ENCODE assay signal across 9 cellular contexts in the genomic region with DNA sequence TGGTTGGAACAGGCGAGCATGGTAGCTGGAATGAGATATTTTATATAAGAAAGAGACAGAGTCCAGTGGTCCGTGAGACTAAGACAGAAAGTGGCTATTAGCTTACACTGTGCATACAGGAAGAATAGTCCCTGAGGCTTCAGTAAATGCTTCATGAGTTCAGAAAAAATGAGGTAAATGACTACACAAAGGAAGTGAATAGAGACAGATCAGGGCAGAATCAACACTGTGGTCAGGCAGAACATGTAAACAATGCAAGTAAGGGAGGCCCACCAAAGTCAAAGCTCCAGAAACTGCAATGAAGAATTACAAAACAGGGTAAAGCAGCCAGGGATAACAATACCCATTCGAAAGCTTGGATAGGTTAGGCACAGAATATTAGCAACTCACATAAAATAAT. TPM values are rescaled to one million over a fixed set of nuclear protein-coding genes. Genes with fewer than 3 reads are reported as not detected.
DNase-seq lines count a peak whose midpoint lies in the region; ATAC-seq and TF ChIP-seq lines count a peak whose summit lies in the region.
"Had no signal": no experiment of that assay in that cellular context is flagged by ENCODE, and none has a peak within 500 bp of the region (broad histone marks: within the 10 kb centered on the region; RNA-seq: fewer than 3 reads in every experiment).

No MANE protein-coding gene starts in this region.

- no peaks in the 10 kb centered on the region for H3K27me3 ChIP-seq in CD8-positive, alpha-beta memory T cell (ENCODE audit: insufficient read depth, low read length, poor library complexity, severe bottlenecking)
- no peaks in the 10 kb centered on the region for H3K27me3 ChIP-seq in spleen (replicated peaks in 1 of 7)
- no peaks in the 10 kb centered on the region for H3K27me3 ChIP-seq in esophagus muscularis mucosa

- no peak overlapping the region for H3K4me3 ChIP-seq in CD8-positive, alpha-beta memory T cell (ENCODE audit: low read length)
- H3K4me3 ChIP-seq in spleen (no peak overlapping the region), esophagus muscularis mucosa (peak overlapping the region in 1 of 4 donors; percentile 8)

- peak overlapping the region in 2 of 7 donors; percentile 0 to 2 for H3K4me3 Mint-ChIP-seq in CD8-positive, alpha-beta memory T cell
- no peak overlapping the region for H3K4me3 Mint-ChIP-seq in dendritic cell treated with granulocyte-macrophage colony-stimulating factor and Interleukin-4, amounts not matched to agents 40 ng/mL and 50 ng/mL, for 4 days
- H3K4me3 Mint-ChIP-seq in activated CD4-positive, alpha-beta memory T cell treated with anti-CD3 and anti-CD28 coated beads for 36 hours = no peak overlapping the region

- H3K36me3 ChIP-seq in CD8-positive, alpha-beta memory T cell (ENCODE audit: insufficient read depth, low read length) = no peaks in the 10 kb centered on the region
- H3K36me3 ChIP-seq in spleen (no peaks in the 10 kb centered on the region), esophagus muscularis mucosa (peaks cover 0 to 17% (median 4%) of the 10 kb centered on the region in 4 donors)

- H3K27ac ChIP-seq in CD8-positive, alpha-beta memory T cell (ENCODE audit: low read depth, low read length) = no peak overlapping the region
- H3K27ac ChIP-seq in spleen = peak overlapping the region in 2 of 8 donors; percentile 20 to 46
- H3K27ac ChIP-seq in esophagus muscularis mucosa (replicated peaks in 1 of 4) = no peak overlapping the region

- TF ChIP-seq CTCF in spleen (IDR thresholded peaks at IDR 0.05 in 8 of 11, conservative IDR thresholded peaks at IDR 0.05 in 3 of 11) = no peak
- TF ChIP-seq CTCF in esophagus muscularis mucosa (IDR thresholded peaks at IDR 0.05) = no peak

- ATAC-seq in GM19324 (IDR thresholded peaks at IDR 0.05; ENCODE audit: low FRiP score, unreplicated experiment) (peak; percentile 94), HG03064 (IDR thresholded peaks at IDR 0.05; ENCODE audit: low read depth, unreplicated experiment) (peak; percentile 99)

- peaks cover 0 to 1% of the 10 kb centered on the region in 2 donors for H3K27me3 Mint-ChIP-seq in CD8-positive, alpha-beta memory T cell
- no peaks in the 10 kb centered on the region for H3K27me3 Mint-ChIP-seq in dendritic cell treated with granulocyte-macrophage colony-stimulating factor and Interleukin-4, amounts not matched to agents 40 ng/mL and 50 ng/mL, for 4 days
- H3K27me3 Mint-ChIP-seq in activated CD4-positive, alpha-beta memory T cell treated with anti-CD3 and anti-CD28 coated beads for 36 hours = no peaks in the 10 kb centered on the region

- H3K9me3 ChIP-seq in CD8-positive, alpha-beta memory T cell (ENCODE audit: low read length) = no peaks in the 10 kb centered on the region
- H3K9me3 ChIP-seq in spleen (no peaks in the 10 kb centered on the region), esophagus muscularis mucosa (no peaks in the 10 kb centered on the region)

- no peaks in the 10 kb centered on the region for H3K9me3 Mint-ChIP-seq in CD8-positive, alpha-beta memory T cell
- peaks cover 25% of the 10 kb centered on the region for H3K9me3 Mint-ChIP-seq in dendritic cell treated with granulocyte-macrophage colony-stimulating factor and Interleukin-4, amounts not matched to agents 40 ng/mL and 50 ng/mL, for 4 days
- H3K9me3 Mint-ChIP-seq in activated CD4-positive, alpha-beta memory T cell treated with anti-CD3 and anti-CD28 coated beads for 36 hours = no peaks in the 10 kb centered on the region

- 74 to 88% (median 78%) methylated on average over 3 of the region's 3 CpGs for WGBS in spleen, 5 donors
- WGBS in esophagus muscularis mucosa = 78% methylated on average over 3 of the region's 3 CpGs

- TF ChIP-seq POLR2A in spleen (IDR thresholded peaks at IDR 0.05) (no peak), esophagus muscularis mucosa (IDR thresholded peaks at IDR 0.05; ENCODE audit: low read depth) (no peak)

- POLR2A ChIA-PET in CD8-positive, alpha-beta memory T cell (lab: Charles Lee) = no interaction called here
- POLR2A ChIA-PET in activated CD4-positive, alpha-beta memory T cell treated with anti-CD3 and anti-CD28 coated beads for 36 hours (lab: Charles Lee) = no interaction called here

- CTCF ChIA-PET in CD8-positive, alpha-beta memory T cell (lab: Charles Lee) = no interaction called here
- CTCF ChIA-PET in activated CD4-positive, alpha-beta memory T cell treated with anti-CD3 and anti-CD28 coated beads for 36 hours (lab: Charles Lee) = interaction anchor here (1.1 kb wide), 1 partner anchor 9 kb away, joined by 5 read pairs; no protein-coding TSS in a partner anchor

- H3K4me1 ChIP-seq in CD8-positive, alpha-beta memory T cell (ENCODE audit: insufficient read depth, low read length) = no peaks in the 10 kb centered on the region
- H3K4me1 ChIP-seq in spleen (peaks cover 0 to 17% (median 11%) of the 10 kb centered on the region in 6 donors), esophagus muscularis mucosa (no peaks in the 10 kb centered on the region)

- H3K4me1 Mint-ChIP-seq in CD8-positive, alpha-beta memory T cell = peaks cover 8 to 18% (median 10%) of the 10 kb centered on the region in 3 donors
- H3K4me1 Mint-ChIP-seq in dendritic cell treated with granulocyte-macrophage colony-stimulating factor and Interleukin-4, amounts not matched to agents 40 ng/mL and 50 ng/mL, for 4 days (ENCODE audit: low read depth) = peaks cover 18% of the 10 kb centered on the region
- H3K4me1 Mint-ChIP-seq in activated CD4-positive, alpha-beta memory T cell treated with anti-CD3 and anti-CD28 coated beads for 36 hours (ENCODE audit: low read depth) = no peaks in the 10 kb centered on the region

- no peak for TF ChIP-seq EP300 in esophagus muscularis mucosa (IDR thresholded peaks at IDR 0.05)

- intact Hi-C loops in dendritic cell treated with granulocyte-macrophage colony-stimulating factor and Interleukin-4, amounts not matched to agents 40 ng/mL and 50 ng/mL, for 4 days (cut with micrococcal nuclease) = loop anchor here (10.0 kb wide), 1 partner anchor 49 kb away; no protein-coding TSS in a partner anchor
- intact Hi-C loops in spleen (cut with DNase I; ENCODE audit: low total_unique reads) = no loop called here
- intact Hi-C loops in esophagus muscularis mucosa (cut with DNase I) = no loop called here
- intact Hi-C loops in activated CD4-positive, alpha-beta memory T cell treated with anti-CD3 and anti-CD28 coated beads for 36 hours (cut with micrococcal nuclease) = no loop called here

- peaks cover 3 to 19% (median 12%) of the 10 kb centered on the region in 3 donors for H3K36me3 Mint-ChIP-seq in CD8-positive, alpha-beta memory T cell
- H3K36me3 Mint-ChIP-seq in dendritic cell treated with granulocyte-macrophage colony-stimulating factor and Interleukin-4, amounts not matched to agents 40 ng/mL and 50 ng/mL, for 4 days (ENCODE audit: low read depth) = peaks cover 31% of the 10 kb centered on the region
- peaks cover 6% of the 10 kb centered on the region for H3K36me3 Mint-ChIP-seq in activated CD4-positive, alpha-beta memory T cell treated with anti-CD3 and anti-CD28 coated beads for 36 hours

- no peak for DNase-seq in CD8-positive, alpha-beta memory T cell
- no peak for DNase-seq in spleen
- DNase-seq in esophagus muscularis mucosa (ENCODE audit: extremely low spot score) = no peak
- DNase-seq in activated CD4-positive, alpha-beta memory T cell treated with anti-CD3 and anti-CD28 coated beads for 36 hours = no peak
- no peak for DNase-seq in NCI-H524 (lab: John Stamatoyannopoulos, UW)
- DNase-seq: NCI-H526 had no signal

- peak overlapping the region in 5 of 8 donors; percentile 1 to 86 (median 23) for H3K27ac Mint-ChIP-seq in CD8-positive, alpha-beta memory T cell
- peak overlapping the region; percentile 5 for H3K27ac Mint-ChIP-seq in dendritic cell treated with granulocyte-macrophage colony-stimulating factor and Interleukin-4, amounts not matched to agents 40 ng/mL and 50 ng/mL, for 4 days
- H3K27ac Mint-ChIP-seq in activated CD4-positive, alpha-beta memory T cell treated with anti-CD3 and anti-CD28 coated beads for 36 hours = no peak overlapping the region

RNA-seq across cellular contexts. Expression of a gene that starts 4.8 kb away (rescaled TPM):
- total RNA-seq in CD8-positive, alpha-beta memory T cell = under 1 TPM; 0.46 to 0.60 TPM
- not detected for polyA plus RNA-seq in CD8-positive, alpha-beta memory T cell
- total RNA-seq in spleen (1 to 10 TPM; 1.5 to 4.9 (median 2.1) TPM), esophagus muscularis mucosa (1 to 10 TPM; 2.5 to 4.2 (median 3.4) TPM)
- polyA plus RNA-seq in spleen = 1 to 10 TPM; 2.4 to 4.1 (median 2.5) TPM
- under 1 TPM; 0.22 to 0.38 TPM for total RNA-seq in activated CD4-positive, alpha-beta memory T cell treated with anti-CD3 and anti-CD28 coated beads for 36 hours
